15 cellular contexts compared by ENCODE assay signal in genomic region chr1:231663211-231663792, GRCh38. TPM values are rescaled to one million over a fixed set of nuclear protein-coding genes. Genes with fewer than 3 reads are reported as not detected.
A peak's percentile ranks its signal among the peaks of the same experiment; 100 is the strongest.
DNase-seq lines count a peak whose midpoint lies in the region; ATAC-seq and TF ChIP-seq lines count a peak whose summit lies in the region.
"Had no signal": no experiment of that assay in that cellular context is flagged by ENCODE, and none has a peak within 500 bp of the region (broad histone marks: within the 10 kb centered on the region; RNA-seq: fewer than 3 reads in every experiment).

No MANE protein-coding gene starts in this region.

- H3K27me3 ChIP-seq in lower lobe of right lung (ENCODE audit: low read depth): no peaks in the 10 kb centered on the region
- H3K27me3 ChIP-seq: BLaER1, Peyer's patch, vagina had no signal

- no peaks in the 10 kb centered on the region for H3K9me3 ChIP-seq in lower lobe of right lung
- H3K9me3 ChIP-seq: Peyer's patch, vagina had no signal

- DNase-seq in EH (ENCODE audit: low read depth) (peak; percentile 41), M059J (ENCODE audit: low read depth) (peak; percentile 26), SW480 (ENCODE audit: low spot score) (peak; percentile 51), lower lobe of right lung (no peak), COLO668 (lab: John Stamatoyannopoulos, UW; ENCODE audit: unreplicated experiment) (no peak), UCSD-AML1 (lab: John Stamatoyannopoulos, UW; ENCODE audit: unreplicated experiment) (no peak), left lobe of liver (ENCODE audit: low spot score) (no peak)
- DNase-seq in stimulated activated CD4-positive, alpha-beta T cell treated with anti-CD3 and anti-CD28 coated beads, Interleukin-4, amount 100 ng/mL, for 24 hours: no peak
- DNase-seq: activated CD4-positive, alpha-beta T cell treated with anti-CD3 and anti-CD28 coated beads, Interleukin-2, amount 50 U/mL, for 4 hours; NCI-H345; Peyer's patch; psoas muscle; stimulated activated CD4-positive, alpha-beta T cell treated with anti-CD3 and anti-CD28 coated beads, Interleukin-2, amount 100 ng/mL, for 24 hours had no signal

- H3K27ac ChIP-seq in lower lobe of right lung: no peak overlapping the region
- H3K27ac ChIP-seq: BLaER1, Peyer's patch, psoas muscle, vagina had no signal

- intact Hi-C loops in lower lobe of right lung (cut with DNase I): no loop called here

- no peak overlapping the region for H3K4me3 ChIP-seq in lower lobe of right lung
- H3K4me3 ChIP-seq: BLaER1, Peyer's patch, psoas muscle, vagina had no signal

- H3K4me1 ChIP-seq in lower lobe of right lung: no peaks in the 10 kb centered on the region
- H3K4me1 ChIP-seq: Peyer's patch, psoas muscle, vagina had no signal

- ATAC-seq in lower lobe of right lung (peak; percentile 35 to 61), left lobe of liver (no peak)
- ATAC-seq: psoas muscle had no signal

- no peak for TF ChIP-seq CTCF in lower lobe of right lung (IDR thresholded peaks at IDR 0.05)

- no peaks in the 10 kb centered on the region for H3K36me3 ChIP-seq in lower lobe of right lung
- H3K36me3 ChIP-seq: Peyer's patch, vagina had no signal

RNA-seq across cellular contexts. Expression of gene DISC1, which starts 36.7 kb away (rescaled TPM):
- 3.9 and 5.8 TPM in 2 replicates for total RNA-seq in M059J (2014; rRNA removed; shearing (Covaris generic))
- total RNA-seq in lower lobe of right lung: 13.6 TPM
- total RNA-seq in left lobe of liver: 1.8 TPM

Comparison
In these comparisons a context has a peak if more than half of its experiments do, and no peak if none do; other contexts are left out.
1. DNase-seq: peak in EH (single experiment), M059J (single experiment) and SW480 (single experiment); none in lower lobe of right lung (single experiment), COLO668 (single experiment), UCSD-AML1 (single experiment), left lobe of liver (single experiment) and stimulated activated CD4-positive, alpha-beta T cell treated with anti-CD3 and anti-CD28 coated beads, Interleukin-4, amount 100 ng/mL, for 24 hours (single experiment).